1 cellular context compared by ENCODE assay signal in the genomic region with DNA sequence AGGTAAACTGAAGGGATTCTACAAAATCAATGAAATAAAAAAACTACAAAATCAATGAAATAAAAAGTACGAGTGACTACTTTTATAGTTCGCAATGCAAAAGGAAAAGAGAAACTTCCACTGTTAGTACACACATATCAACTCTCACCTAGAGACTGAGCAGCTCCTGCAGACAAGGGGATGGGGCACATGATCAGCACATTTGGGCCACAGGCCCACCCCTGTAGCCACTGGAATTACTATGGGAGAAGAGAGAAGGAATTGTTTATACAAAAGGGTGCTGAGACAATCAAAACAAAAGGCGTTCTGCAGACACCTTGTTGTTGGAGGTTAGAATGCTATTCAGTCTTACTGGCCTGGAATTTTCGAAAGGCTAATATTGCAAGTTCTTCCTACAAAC.
A peak's percentile ranks its signal among the peaks of the same experiment; 100 is the strongest.
TF ChIP-seq lines count a peak whose summit lies in the region.

No MANE protein-coding gene starts in this region.

TF ChIP-seq in H1, 55 proteins besides CTCF, POLR2A, EP300 and RAD21:
- TF ChIP-seq TEAD4 (IDR thresholded peaks at IDR 0.05; ENCODE audit: low read depth, low read length) (peak; percentile 24; the same call in 1 of the 2 replicates), JUND (IDR thresholded peaks at IDR 0.05; ENCODE audit: low read length) (no peak)
